In the genomic region with DNA sequence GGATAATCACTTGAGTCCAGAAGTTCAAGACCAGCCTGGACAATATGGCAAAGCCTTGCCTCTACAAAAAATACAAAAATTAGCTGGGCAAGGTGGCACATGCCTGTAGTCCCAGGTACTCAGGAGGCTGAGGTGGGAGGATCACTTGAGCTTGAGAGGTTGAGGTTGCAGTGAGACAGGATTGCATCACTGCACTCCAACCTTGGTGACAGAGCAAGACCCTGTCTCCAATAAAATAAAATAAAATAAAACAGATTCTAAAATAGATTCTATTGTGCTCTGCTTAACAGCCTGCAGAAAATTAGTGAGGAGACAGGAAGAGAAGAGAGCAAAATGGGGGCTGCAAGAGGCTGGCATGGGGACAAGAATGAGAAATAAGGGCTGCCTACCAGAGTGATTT, we compare ENCODE assay signal across 25 cellular contexts.
"Had no signal": no experiment of that assay in that cellular context is flagged by ENCODE, and none has a peak within 500 bp of the region (broad histone marks: within the 10 kb centered on the region; RNA-seq: fewer than 3 reads in every experiment).

No MANE protein-coding gene starts in this region.

- H3K4me3 ChIP-seq: coronary artery, esophagus squamous epithelium, gastrocnemius medialis, heart right ventricle, left lung, lower lobe of right lung had no signal

- ATAC-seq: effector memory CD8-positive, alpha-beta T cell; gastrocnemius medialis; heart right ventricle; left cardiac atrium; left lung; left ventricle myocardium superior; lower lobe of right lung; naive thymus-derived CD4-positive, alpha-beta T cell had no signal

- H3K4me1 ChIP-seq: gastrocnemius medialis had no signal

- H3K9me3 ChIP-seq: esophagus squamous epithelium, gastrocnemius medialis, heart right ventricle, left lung, lower lobe of right lung had no signal

- H3K27me3 ChIP-seq: esophagus squamous epithelium, gastrocnemius medialis, heart right ventricle, left lung had no signal

- FAIRE-seq: colon, endometrium, islet of Langerhans, keratinocyte had no signal

- DNase-seq: effector CD8-positive, alpha-beta T cell; effector memory CD8-positive, alpha-beta T cell; endodermal cell; erythroblast; esophagus squamous epithelium; foreskin fibroblast; foreskin melanocyte; gastrocnemius medialis; glutamatergic neuron; head of caudate nucleus; heart right ventricle; hippocampal formation; left cardiac atrium; left lung; left ventricle myocardium superior; lower lobe of right lung; mesendoderm; midbrain; naive thymus-derived CD4-positive, alpha-beta T cell had no signal

- H3K36me3 ChIP-seq: esophagus squamous epithelium, gastrocnemius medialis, heart right ventricle, left lung, lower lobe of right lung had no signal

- H3K27ac ChIP-seq: coronary artery, epithelial cell of prostate, esophagus squamous epithelium, gastrocnemius medialis, heart right ventricle, left lung, lower lobe of right lung had no signal
